ENCODE assay signal across 18 cellular contexts in genomic region chr2:176409671-176410070, GRCh38.
DNase-seq lines count a peak whose midpoint lies in the region; ATAC-seq and TF ChIP-seq lines count a peak whose summit lies in the region.
"Had no signal": no experiment of that assay in that cellular context is flagged by ENCODE, and none has a peak within 500 bp of the region (broad histone marks: within the 10 kb centered on the region; RNA-seq: fewer than 3 reads in every experiment).

No MANE protein-coding gene starts in this region.

- H3K27ac ChIP-seq in ACC112 (ENCODE audit: low read depth, low read length) (no peak overlapping the region), Karpas-422 (ENCODE audit: low read length) (no peak overlapping the region), tibial artery (no peak overlapping the region)
- H3K27ac ChIP-seq: 22Rv1 had no signal

- intact Hi-C loops in tibial artery (cut with DNase I; ENCODE audit: low total_unique reads), result no loop called here

- no peaks in the 10 kb centered on the region for H4K20me1 ChIP-seq in Karpas-422 (ENCODE audit: insufficient read depth, low read depth, low read length)

- H3K79me2 ChIP-seq in ACC112 (ENCODE audit: control insufficient read depth, insufficient read depth, low read length, unreplicated experiment), result no peaks in the 10 kb centered on the region
- no peaks in the 10 kb centered on the region for H3K79me2 ChIP-seq in Karpas-422 (ENCODE audit: low read length)

- H3K9me3 ChIP-seq in Karpas-422 (ENCODE audit: low read length), result no peaks in the 10 kb centered on the region
- H3K9me3 ChIP-seq in adipocyte (ENCODE audit: control insufficient read depth, low read length), result no peaks in the 10 kb centered on the region
- H3K9me3 ChIP-seq in tibial artery, result no peaks in the 10 kb centered on the region

- H3K9ac ChIP-seq in Karpas-422 (ENCODE audit: low read length), result no peak overlapping the region
- no peak overlapping the region for H3K9ac ChIP-seq in adipocyte (ENCODE audit: low read length)

- peaks cover 4% of the 10 kb centered on the region for H3K4me1 ChIP-seq in ACC112 (ENCODE audit: control insufficient read depth, insufficient read depth, low read length, unreplicated experiment)
- no peaks in the 10 kb centered on the region for H3K4me1 ChIP-seq in Karpas-422 (ENCODE audit: low read length)
- no peaks in the 10 kb centered on the region for H3K4me1 ChIP-seq in adipocyte (ENCODE audit: control insufficient read depth, insufficient read depth, low read length)
- no peaks in the 10 kb centered on the region for H3K4me1 ChIP-seq in tibial artery

- peak; percentile 11 for DNase-seq in Karpas-422
- DNase-seq in adipocyte (ENCODE audit: low read depth), result peak; percentile 50
- peak; percentile 6 for DNase-seq in fibroblast of peridontal ligament (ENCODE audit: extremely low read depth)
- DNase-seq in activated T-cell treated with anti-CD3 and anti-CD28 coated beads, Interleukin-2, amount 50 U/mL, for 4 hours, result no peak
- no peak for DNase-seq in MV-4-11 (lab: John Stamatoyannopoulos, UW)
- DNase-seq in HFFc6, result no peak
- DNase-seq in tibial artery, result no peak
- DNase-seq: C1 segment of cervical spinal cord; CD4-positive, alpha-beta T cell; COR-L47; DMS153; DMS79 treated with DMSO at 0.1 percent for 48 hours; EL; H7; IMR-90 had no signal

- H3K36me3 Mint-ChIP-seq in activated T-cell treated with anti-CD3 and anti-CD28 coated beads, Interleukin-2, amount 50 U/mL, for 4 hours (ENCODE audit: insufficient read depth), result no peaks in the 10 kb centered on the region
- no peaks in the 10 kb centered on the region for H3K36me3 Mint-ChIP-seq in HFFc6 (ENCODE audit: low read depth)

- no peak for TF ChIP-seq CTCF in HFFc6 (IDR thresholded peaks at IDR 0.05)
- no peak for TF ChIP-seq CTCF in tibial artery (IDR thresholded peaks at IDR 0.05)

- H3K9me2 ChIP-seq in Karpas-422 (replicated peaks; ENCODE audit: insufficient read depth, low read length), result no peaks in the 10 kb centered on the region

- H3K27me3 ChIP-seq in ACC112 (ENCODE audit: insufficient read depth, low read length) (no peaks in the 10 kb centered on the region), Karpas-422 (ENCODE audit: low read length) (no peaks in the 10 kb centered on the region), adipocyte (replicated peaks; ENCODE audit: control insufficient read depth, insufficient read depth, low read length) (no peaks in the 10 kb centered on the region), tibial artery (no peaks in the 10 kb centered on the region)

- H2AFZ ChIP-seq in ACC112 (ENCODE audit: low read length, unreplicated experiment) (peak overlapping the region; percentile 38), Karpas-422 (ENCODE audit: low read length) (no peak overlapping the region)

- no peak overlapping the region for H3K27ac Mint-ChIP-seq in HFFc6
- H3K27ac Mint-ChIP-seq: B cell; CD4-positive, alpha-beta T cell had no signal

- no peaks in the 10 kb centered on the region for H3K4me1 Mint-ChIP-seq in activated T-cell treated with anti-CD3 and anti-CD28 coated beads, Interleukin-2, amount 50 U/mL, for 4 hours (ENCODE audit: low read depth)
- H3K4me1 Mint-ChIP-seq in HFFc6 (ENCODE audit: low read depth), result peaks cover 19% of the 10 kb centered on the region; the same call in 1 of the 2 replicates
- H3K4me1 Mint-ChIP-seq: B cell had no signal

- no peak overlapping the region for H3K4me2 ChIP-seq in Karpas-422 (ENCODE audit: low read depth, low read length, poor library complexity, severe bottlenecking)

- H3K4me3 Mint-ChIP-seq in activated T-cell treated with anti-CD3 and anti-CD28 coated beads, Interleukin-2, amount 50 U/mL, for 4 hours, result no peak overlapping the region
- H3K4me3 Mint-ChIP-seq in HFFc6, result no peak overlapping the region
- H3K4me3 Mint-ChIP-seq: B cell; CD4-positive, alpha-beta T cell had no signal

- ATAC-seq in activated T-cell treated with anti-CD3 and anti-CD28 coated beads, Interleukin-2, amount 50 U/mL, for 4 hours, result no peak

- H3K36me3 ChIP-seq in ACC112 (ENCODE audit: insufficient read depth, low read length), result no peaks in the 10 kb centered on the region
- no peaks in the 10 kb centered on the region for H3K36me3 ChIP-seq in Karpas-422 (ENCODE audit: insufficient read depth, low read length)
- H3K36me3 ChIP-seq in adipocyte (ENCODE audit: control insufficient read depth, insufficient read depth, low read length, severe bottlenecking), result no peaks in the 10 kb centered on the region
- no peaks in the 10 kb centered on the region for H3K36me3 ChIP-seq in tibial artery

- H3K27me3 Mint-ChIP-seq in activated T-cell treated with anti-CD3 and anti-CD28 coated beads, Interleukin-2, amount 50 U/mL, for 4 hours (ENCODE audit: low read depth), result peaks cover 27% of the 10 kb centered on the region
- peaks cover 16% of the 10 kb centered on the region for H3K27me3 Mint-ChIP-seq in HFFc6 (ENCODE audit: insufficient read depth)

- H3K4me3 ChIP-seq in ACC112 (ENCODE audit: low read depth, low read length), result peak overlapping the region; percentile 41; the same call in 1 of the 2 replicates
- no peak overlapping the region for H3K4me3 ChIP-seq in Karpas-422 (ENCODE audit: low read length)
- H3K4me3 ChIP-seq in adipocyte (ENCODE audit: low read length), result no peak overlapping the region
- H3K4me3 ChIP-seq in tibial artery, result no peak overlapping the region

- H3K9me3 Mint-ChIP-seq in activated T-cell treated with anti-CD3 and anti-CD28 coated beads, Interleukin-2, amount 50 U/mL, for 4 hours, result no peaks in the 10 kb centered on the region
- H3K9me3 Mint-ChIP-seq in HFFc6, result no peaks in the 10 kb centered on the region
- H3K9me3 Mint-ChIP-seq: CD4-positive, alpha-beta T cell had no signal

Comparison
In these comparisons a context has a peak if more than half of its experiments do, and no peak if none do; other contexts are left out.
1. DNase-seq: peak in Karpas-422 (single experiment), adipocyte (single experiment) and fibroblast of peridontal ligament (single experiment); none in activated T-cell treated with anti-CD3 and anti-CD28 coated beads, Interleukin-2, amount 50 U/mL, for 4 hours (single experiment), MV-4-11 (single experiment), HFFc6 (single experiment) and tibial artery (0 of 2).